Comparison of ENCODE assay signal across 11 cellular contexts in the genomic region with DNA sequence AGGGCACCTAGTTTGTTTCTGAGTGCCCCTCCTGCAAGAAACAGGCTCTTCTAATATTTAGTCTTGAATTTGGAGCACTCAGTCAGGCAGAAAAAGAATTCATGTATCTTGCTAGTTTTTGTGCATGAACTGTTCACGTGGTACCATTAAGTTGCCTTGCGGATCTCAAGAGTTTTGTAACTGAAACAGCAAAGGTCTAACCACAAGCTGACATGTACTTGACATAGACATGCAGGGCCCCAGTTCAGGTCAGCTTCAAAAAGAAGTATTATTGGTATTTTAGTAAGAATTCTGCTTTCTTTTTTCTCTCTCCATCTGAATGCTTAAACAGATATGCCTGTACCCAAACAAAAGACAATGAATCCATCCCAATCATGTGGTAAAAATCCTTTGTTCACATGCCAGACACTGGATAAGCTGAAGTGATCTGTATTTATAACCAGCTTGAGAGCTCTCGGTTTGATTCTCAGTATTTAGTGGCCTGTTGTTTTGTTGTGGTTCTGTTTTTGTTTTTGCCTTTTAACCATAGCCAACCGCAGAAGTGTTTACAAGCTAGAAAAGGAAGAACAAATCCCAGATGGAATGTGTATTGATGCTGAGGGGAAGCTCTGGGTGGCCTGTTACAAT. TPM values are rescaled to one million over a fixed set of nuclear protein-coding genes. Genes with fewer than 3 reads are reported as not detected.
DNase-seq lines count a peak whose midpoint lies in the region; ATAC-seq and TF ChIP-seq lines count a peak whose summit lies in the region.
"Had no signal": no experiment of that assay in that cellular context is flagged by ENCODE, and none has a peak within 500 bp of the region (broad histone marks: within the 10 kb centered on the region; RNA-seq: fewer than 3 reads in every experiment).

No MANE protein-coding gene starts in this region.

- H3K27me3 ChIP-seq in GM23248 (replicated peaks; ENCODE audit: insufficient read depth), result no peaks in the 10 kb centered on the region

- in situ Hi-C loops in GM23248 (cut with MboI), result no loop called here

- no peak overlapping the region for H3K4me2 ChIP-seq in GM23248 (ENCODE audit: unreplicated experiment)

- ATAC-seq in HG02798 (IDR thresholded peaks at IDR 0.05; ENCODE audit: poor library complexity, unreplicated experiment), result peak; percentile 59

- H3K9me2 ChIP-seq in GM23248 (ENCODE audit: insufficient read depth), result no peaks in the 10 kb centered on the region

- WGBS in GM23248 (ENCODE audit: low coverage in 1 of 2, low lambda C conversion rate in 2 of 2, missing lambda C conversion rate in 2 of 2), 2 experiments, result 58 to 60% methylated on average over 4 of the region's 4 CpGs

- H3F3A ChIP-seq in GM23248 (ENCODE audit: insufficient read depth), result no peaks in the 10 kb centered on the region

- H4K20me1 ChIP-seq in GM23248 (ENCODE audit: insufficient read depth), result no peaks in the 10 kb centered on the region

- no peaks in the 10 kb centered on the region for H3K9me3 ChIP-seq in GM23248 (ENCODE audit: low read depth)

- H3K79me2 ChIP-seq in GM23248 (ENCODE audit: insufficient read depth), result no peaks in the 10 kb centered on the region

- DNase-seq in GM12865 (ENCODE audit: low read depth), result peak; percentile 77
- peak; percentile 50 for DNase-seq in medulla oblongata (ENCODE audit: extremely low spot score)
- no peak for DNase-seq in NCI-H1417 treated with DMSO at 0.1 percent for 48 hours (lab: John Stamatoyannopoulos, UW)
- DNase-seq in GM23248, result no peak
- no peak for DNase-seq in central memory CD4-positive, alpha-beta T cell
- DNase-seq in activated T-cell treated with anti-CD3 and anti-CD28 coated beads for 4 hours, result no peak
- DNase-seq: effector memory CD4-positive, alpha-beta T cell; NCI-H226; stimulated activated CD4-positive, alpha-beta T cell treated with anti-CD3 and anti-CD28 coated beads, Interleukin-1b, Interleukin-23, amount 100 ng/mL, for 48 hours had no signal

- peak overlapping the region; percentile 44; the same call in 1 of the 2 replicates for H3K27ac ChIP-seq in VCaP
- H3K27ac ChIP-seq in GM23248, result no peak overlapping the region

- no peaks in the 10 kb centered on the region for H3K4me1 ChIP-seq in GM23248 (ENCODE audit: insufficient read depth)

- H3K4me3 ChIP-seq in GM12865 (ENCODE audit: low read depth, low read length), result no peak overlapping the region
- no peak overlapping the region for H3K4me3 ChIP-seq in GM23248

- TF ChIP-seq CTCF in GM12865 (IDR thresholded peaks at IDR 0.05; ENCODE audit: insufficient read depth, low read depth, low read length, missing control alignments), result no peak
- no peak for TF ChIP-seq CTCF in VCaP (conservative IDR thresholded peaks at IDR 0.05)

- no peaks in the 10 kb centered on the region for H3K36me3 ChIP-seq in GM23248 (ENCODE audit: low read depth)

- no peak overlapping the region for H2AFZ ChIP-seq in GM23248

- H3K9ac ChIP-seq in GM23248, result no peak overlapping the region

RNA-seq across cellular contexts. Expression of a gene that starts 13.0 kb away (rescaled TPM):
- total RNA-seq in GM23248 (2014; rRNA removed; shearing (Covaris generic)), result 1.6 and 6.2 TPM in 2 replicates
- 2.4 and 5.0 TPM in 2 replicates for polyA plus RNA-seq in GM23248 (2016; fragmentation: Nextera tagmentation; extraction: Ambion mirVana)

RNA-seq across cellular contexts. Expression of a gene that starts 53.2 kb away (rescaled TPM):
- 41.7 and 45.7 TPM in 2 replicates for total RNA-seq in GM23248 (2014; rRNA removed; shearing (Covaris generic))
- polyA plus RNA-seq in GM23248 (2016; fragmentation: Nextera tagmentation; extraction: Ambion mirVana), result 123 and 125 TPM in 2 replicates

RNA-seq across cellular contexts. Expression of a gene that starts 53.8 kb away (rescaled TPM):
- 40.1 and 40.5 TPM in 2 replicates for total RNA-seq in GM23248 (2014; rRNA removed; shearing (Covaris generic))
- polyA plus RNA-seq in GM23248 (2016; fragmentation: Nextera tagmentation; extraction: Ambion mirVana), result 28.4 and 30.6 TPM in 2 replicates

Comparison
In these comparisons a context has a peak if more than half of its experiments do, and no peak if none do; other contexts are left out.
1. DNase-seq: peak in GM12865 (single experiment) and medulla oblongata (single experiment); none in NCI-H1417 treated with DMSO at 0.1 percent for 48 hours (single experiment), GM23248 (single experiment), central memory CD4-positive, alpha-beta T cell (single experiment) and activated T-cell treated with anti-CD3 and anti-CD28 coated beads for 4 hours (single experiment).